8 cellular contexts compared by ENCODE assay signal in the genomic region with DNA sequence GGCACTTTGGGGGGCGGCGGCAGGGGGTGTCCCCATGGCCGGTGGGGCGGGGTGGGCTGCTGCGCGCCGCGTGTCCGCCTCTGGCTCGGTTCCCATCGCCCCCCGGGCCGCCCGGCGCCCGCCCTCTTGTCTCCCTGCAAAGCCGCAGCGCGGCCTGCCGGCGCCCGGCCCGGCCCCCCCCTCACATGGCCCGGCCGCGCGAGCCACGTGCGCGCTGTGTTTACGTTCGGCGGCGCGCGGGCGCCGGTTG. TPM values are rescaled to one million over a fixed set of nuclear protein-coding genes. Genes with fewer than 3 reads are reported as not detected.
DNase-seq lines count a peak whose midpoint lies in the region; ATAC-seq and TF ChIP-seq lines count a peak whose summit lies in the region.

No MANE protein-coding gene starts in this region.

- intact Hi-C loops in Right ventricle myocardium superior (cut with DNase I) (no loop called here), breast epithelium (cut with DNase I; ENCODE audit: low total_unique reads) (no loop called here), uterus (cut with DNase I; ENCODE audit: low total_unique reads) (no loop called here)

- H3K36me3 Mint-ChIP-seq in mesothelial cell of epicardium = no peaks in the 10 kb centered on the region

- peak overlapping the region; percentile 100 for H3K27ac ChIP-seq in cardiac muscle cell
- H3K27ac ChIP-seq in breast epithelium = peak overlapping the region; percentile 99 to 100
- H3K27ac ChIP-seq in uterus = peak overlapping the region; percentile 99

- H3K27me3 Mint-ChIP-seq in mesothelial cell of epicardium (ENCODE audit: low read depth) = no peaks in the 10 kb centered on the region

- peaks cover 3% of the 10 kb centered on the region for H3K36me3 ChIP-seq in cardiac muscle cell
- no peaks in the 10 kb centered on the region for H3K36me3 ChIP-seq in breast epithelium
- no peaks in the 10 kb centered on the region for H3K36me3 ChIP-seq in uterus

- peak overlapping the region; percentile 36 for H3K4me3 Mint-ChIP-seq in mesothelial cell of epicardium

- H3K4me1 ChIP-seq in cardiac muscle cell (ENCODE audit: low read depth) (peaks cover 46% of the 10 kb centered on the region), breast epithelium (peaks cover 0 to 20% of the 10 kb centered on the region in 2 donors), uterus (peaks cover 0 to 15% of the 10 kb centered on the region in 2 donors)

- no peak for TF ChIP-seq CTCF in cardiac muscle cell (IDR thresholded peaks at IDR 0.05; ENCODE audit: low read depth, low read length)
- TF ChIP-seq CTCF in breast epithelium (IDR thresholded peaks at IDR 0.05) = no peak
- TF ChIP-seq CTCF in mesothelial cell of epicardium (IDR thresholded peaks at IDR 0.05; ENCODE audit: unreplicated experiment) = no peak
- no peak for TF ChIP-seq CTCF in uterus (IDR thresholded peaks at IDR 0.05)

- no peaks in the 10 kb centered on the region for H3K9me3 Mint-ChIP-seq in mesothelial cell of epicardium

- DNase-seq in cardiac muscle cell (ENCODE audit: low read depth in 1 of 2, low spot score in 1 of 2) = no peak
- no peak for DNase-seq in Right ventricle myocardium superior
- DNase-seq in breast epithelium (ENCODE audit: low spot score in 2 of 2) = no peak
- no peak for DNase-seq in mesothelial cell of epicardium (ENCODE audit: low spot score in 2 of 2, unreplicated experiment in 2 of 2)
- no peak for DNase-seq in uterus
- no peak for DNase-seq in pons (ENCODE audit: low spot score)

- H3K4me1 Mint-ChIP-seq in mesothelial cell of epicardium = peaks cover 31% of the 10 kb centered on the region

- H3K4me3 ChIP-seq in cardiac muscle cell (peak overlapping the region; percentile 66), breast epithelium (peak overlapping the region; percentile 67 to 93 (median 90)), uterus (peak overlapping the region; percentile 67 to 98)

- H3K27me3 ChIP-seq in cardiac muscle cell = no peaks in the 10 kb centered on the region
- no peaks in the 10 kb centered on the region for H3K27me3 ChIP-seq in breast epithelium
- no peaks in the 10 kb centered on the region for H3K27me3 ChIP-seq in uterus

- no peak for TF ChIP-seq POLR2A in breast epithelium (IDR thresholded peaks at IDR 0.05)
- TF ChIP-seq POLR2A in uterus (IDR thresholded peaks at IDR 0.05) = no peak

- no peaks in the 10 kb centered on the region for H3K9me3 ChIP-seq in cardiac muscle cell (ENCODE audit: low read depth)
- H3K9me3 ChIP-seq in breast epithelium = no peaks in the 10 kb centered on the region
- H3K9me3 ChIP-seq in uterus = no peaks in the 10 kb centered on the region

- no peak overlapping the region for H3K27ac Mint-ChIP-seq in mesothelial cell of epicardium

- ATAC-seq in Right ventricle myocardium superior (ENCODE audit: poor library complexity) = no peak
- ATAC-seq in HG03521 (IDR thresholded peaks at IDR 0.05; ENCODE audit: unreplicated experiment) = no peak
- ATAC-seq in HG03378 (IDR thresholded peaks at IDR 0.05; ENCODE audit: unreplicated experiment) = no peak

RNA-seq across cellular contexts. Expression of a gene that starts 0.5 kb away (rescaled TPM):
- 11.9 and 18.8 TPM in 2 replicates for total RNA-seq in cardiac muscle cell
- polyA plus RNA-seq in cardiac muscle cell = 12.5 and 26.9 TPM in 2 replicates
- 47.1 TPM for total RNA-seq in Right ventricle myocardium superior
- 10 to 100 TPM; 26.2 to 43.8 (median 37.4) TPM for total RNA-seq in breast epithelium
- total RNA-seq in mesothelial cell of epicardium = 26.1 to 29.2 TPM (median 27.3 TPM) in 3 replicates
- 10 to 100 TPM; 36.8 to 95.7 (median 60.2) TPM for total RNA-seq in uterus

RNA-seq across cellular contexts. Expression of a gene that starts 28.6 kb away (rescaled TPM):
- 2,722 and 3,253 TPM in 2 replicates for total RNA-seq in cardiac muscle cell
- polyA plus RNA-seq in cardiac muscle cell = 1,419 and 1,837 TPM in 2 replicates
- 878 TPM for total RNA-seq in Right ventricle myocardium superior
- 1,000 to 10,000 TPM; 2,644 to 3,809 (median 3,544) TPM for total RNA-seq in breast epithelium
- total RNA-seq in mesothelial cell of epicardium = 1,989 to 2,052 TPM (median 2,046 TPM) in 3 replicates
- total RNA-seq in uterus = 1,000 to 10,000 TPM; 2,242 to 5,103 (median 3,613) TPM

RNA-seq across cellular contexts. Expression of a gene that starts 28.8 kb away (rescaled TPM):
- total RNA-seq in cardiac muscle cell = 18.1 and 20.2 TPM in 2 replicates
- 28.0 and 34.4 TPM in 2 replicates for polyA plus RNA-seq in cardiac muscle cell
- total RNA-seq in Right ventricle myocardium superior = 21.2 TPM
- total RNA-seq in breast epithelium = 10 to 100 TPM; 15.7 to 20.3 (median 19.2) TPM
- 8.0 to 8.7 TPM (median 8.1 TPM) in 3 replicates for total RNA-seq in mesothelial cell of epicardium
- 10 to 100 TPM in 3 of 4 donors, 1 to 10 TPM in 1; 3.6 to 25.0 (median 17.3) TPM for total RNA-seq in uterus
